9 cellular contexts compared by ENCODE assay signal in the genomic region with DNA sequence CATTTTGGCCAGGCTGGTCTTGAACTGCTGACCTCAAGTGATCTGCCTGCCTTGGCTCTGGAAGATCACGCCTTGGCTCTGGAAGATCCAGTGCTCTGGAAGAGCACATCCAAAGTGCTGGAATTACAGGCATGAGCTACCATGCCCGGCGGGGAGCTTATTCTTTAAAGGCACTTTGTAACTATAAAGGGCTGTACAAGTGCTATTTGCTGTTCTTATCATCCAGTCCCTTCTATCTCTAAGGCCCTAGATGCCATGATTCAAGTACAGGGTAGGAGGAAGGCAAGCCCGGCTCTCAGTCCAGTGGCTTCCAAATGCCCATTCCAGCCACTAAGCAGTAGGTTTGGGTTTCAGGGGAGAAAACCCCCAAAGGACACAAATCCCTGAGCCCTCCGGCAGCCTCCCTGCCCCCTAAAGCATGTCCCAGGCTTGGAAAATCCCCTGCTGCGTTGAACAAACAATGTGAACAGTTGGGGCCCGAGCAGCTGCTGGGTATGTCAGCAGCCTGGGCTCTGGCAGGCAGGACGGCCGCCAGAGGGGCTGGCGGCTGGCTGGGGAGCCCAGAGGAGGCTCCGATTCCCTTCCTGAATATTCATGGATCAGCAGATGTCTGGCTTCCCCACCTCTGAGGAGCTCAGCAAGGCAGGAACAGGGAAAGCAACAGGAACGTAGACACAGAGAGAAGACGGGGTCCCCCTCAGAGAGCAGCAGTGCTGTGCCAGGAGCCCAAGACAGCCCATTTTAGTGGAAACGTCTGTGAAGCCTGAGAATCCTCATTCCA. TPM values are rescaled to one million over a fixed set of nuclear protein-coding genes. Genes with fewer than 3 reads are reported as not detected.
A peak's percentile ranks its signal among the peaks of the same experiment; 100 is the strongest.
DNase-seq lines count a peak whose midpoint lies in the region; ATAC-seq and TF ChIP-seq lines count a peak whose summit lies in the region.
"Had no signal": no experiment of that assay in that cellular context is flagged by ENCODE, and none has a peak within 500 bp of the region (broad histone marks: within the 10 kb centered on the region; RNA-seq: fewer than 3 reads in every experiment).

No MANE protein-coding gene starts in this region.

- TF ChIP-seq CTCF in body of pancreas (IDR thresholded peaks at IDR 0.05) (peak in 3 of 7 experiments; percentile 8 to 32 (median 16)), type B pancreatic cell (conservative IDR thresholded peaks at IDR 0.05) (peak; percentile 44)

- no peaks in the 10 kb centered on the region for H3K36me3 Mint-ChIP-seq in type B pancreatic cell

- H3K36me3 ChIP-seq in body of pancreas (replicated peaks in 1 of 2; ENCODE audit: insufficient read depth in 1 of 2, low read depth in 2 of 2), result no peaks in the 10 kb centered on the region

- H3K4me1 ChIP-seq in body of pancreas, result peaks cover 21% of the 10 kb centered on the region

- peaks cover 2% of the 10 kb centered on the region for H3K9me3 Mint-ChIP-seq in type B pancreatic cell

- H3K27ac Mint-ChIP-seq in type B pancreatic cell, result peak overlapping the region; percentile 12

- no peaks in the 10 kb centered on the region for H3K9me3 ChIP-seq in body of pancreas

- peak overlapping the region in 3 of 4 donors; percentile 42 to 64 (median 60) for H3K27ac ChIP-seq in body of pancreas
- H3K27ac ChIP-seq: 22Rv1 had no signal

- H3K4me3 Mint-ChIP-seq in type B pancreatic cell, result no peak overlapping the region

- 24 to 33% methylated on average over 8 to 14 of the region's 14 CpGs for WGBS in body of pancreas, 2 donors

- no peaks in the 10 kb centered on the region for H3K27me3 ChIP-seq in body of pancreas

- no peak overlapping the region for H3K4me3 ChIP-seq in body of pancreas

- DNase-seq in DMS153 (lab: John Stamatoyannopoulos, UW) (peak; percentile 4), DMS153 treated with DMSO at 0.1 percent for 48 hours (lab: John Stamatoyannopoulos, UW; ENCODE audit: unreplicated experiment) (no peak), body of pancreas (peak; percentile 50 to 79 (median 67)), iris pigment epithelial cell (ENCODE audit: low read depth) (peak; percentile 65), type B pancreatic cell (ENCODE audit: extremely low spot score, unreplicated experiment) (no peak), SIG-M5 treated with dmso at 0.1 percent for 504 hours (lab: John Stamatoyannopoulos, UW; ENCODE audit: unreplicated experiment) (no peak), mesenteric fat pad (ENCODE audit: low spot score) (no peak)

- TF ChIP-seq POLR2A in body of pancreas (IDR thresholded peaks at IDR 0.05), result no peak

- intact Hi-C loops in body of pancreas (cut with DNase I), result no loop called here

- peaks cover 8% of the 10 kb centered on the region for H3K27me3 Mint-ChIP-seq in type B pancreatic cell

- H3K4me1 Mint-ChIP-seq in type B pancreatic cell (ENCODE audit: unreplicated experiment), result peaks cover 38% of the 10 kb centered on the region

- ATAC-seq in body of pancreas, result peak; percentile 72
- no peak for ATAC-seq in HG02798 (IDR thresholded peaks at IDR 0.05; ENCODE audit: poor library complexity, unreplicated experiment)

RNA-seq across cellular contexts. Expression of a gene that starts 7.7 kb away (rescaled TPM):
- total RNA-seq in body of pancreas, result 1 to 10 TPM in 1 of 2 donors, under 1 TPM in 1; 0.26 to 2.6 TPM
- 2.4 and 17.1 TPM in 2 replicates for total RNA-seq in type B pancreatic cell (ENCODE audit: low replicate concordance)
- total RNA-seq in mesenteric fat pad, result 0.64 TPM

RNA-seq across cellular contexts. Expression of a gene that starts 37.2 kb away (rescaled TPM):
- total RNA-seq in body of pancreas (not detected), type B pancreatic cell (ENCODE audit: low replicate concordance) (18.8 and 169 TPM in 2 replicates), mesenteric fat pad (not detected)

Comparison
In these comparisons a context has a peak if more than half of its experiments do, and no peak if none do; other contexts are left out.
1. DNase-seq: peak in DMS153 (single experiment), body of pancreas (4 of 4) and iris pigment epithelial cell (single experiment); none in DMS153 treated with DMSO at 0.1 percent for 48 hours (single experiment), type B pancreatic cell (single experiment), SIG-M5 treated with dmso at 0.1 percent for 504 hours (single experiment) and mesenteric fat pad (single experiment).
2. RNA of a gene that starts 37.2 kb away (total RNA-seq): 18.8 to 169 TPM in type B pancreatic cell; not detected in body of pancreas and not detected in mesenteric fat pad (single experiment); every median in the first group is over 10 times any median in the second.